ENCODE assay signal across 9 cellular contexts in the genomic region with DNA sequence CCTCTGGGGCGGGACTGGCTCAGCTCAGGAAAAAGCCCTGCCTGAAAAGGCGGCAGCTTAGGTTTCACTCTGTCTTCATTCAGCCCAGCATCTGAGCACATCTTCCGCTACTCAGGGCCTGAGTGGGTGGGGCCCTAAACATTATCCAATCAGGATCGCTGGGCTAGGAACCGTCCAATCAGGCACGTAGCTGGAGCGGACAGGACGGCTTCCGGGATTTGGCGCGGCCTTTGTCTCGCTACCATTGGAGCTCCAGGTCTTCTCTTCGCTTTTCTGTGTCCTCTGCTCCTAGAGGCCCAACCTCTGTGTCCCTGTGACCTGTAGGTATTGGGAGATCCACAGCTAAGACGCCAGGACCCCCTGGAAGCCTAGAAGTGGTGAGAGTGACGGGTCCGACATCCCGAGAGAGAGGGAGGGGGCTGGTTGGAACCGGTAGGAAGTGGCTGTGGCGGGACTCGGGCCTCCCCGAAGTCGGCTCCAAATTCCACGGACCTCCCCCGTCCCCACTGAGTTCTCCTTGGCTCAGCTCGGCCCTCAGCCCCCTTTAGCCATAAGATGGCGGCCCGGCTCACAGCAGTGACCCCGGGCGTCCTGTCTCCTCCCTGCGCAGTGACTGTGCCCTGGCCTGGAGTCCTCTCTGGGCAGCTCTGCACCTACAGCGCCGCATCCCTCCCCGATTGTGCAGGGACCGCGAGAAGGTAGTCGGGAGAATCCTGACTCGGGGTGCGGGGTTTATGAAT.
DNase-seq lines count a peak whose midpoint lies in the region; ATAC-seq, FAIRE-seq and TF ChIP-seq lines count a peak whose summit lies in the region.
"Had no signal": no experiment of that assay in that cellular context is flagged by ENCODE, and none has a peak within 500 bp of the region (broad histone marks: within the 10 kb centered on the region; RNA-seq: fewer than 3 reads in every experiment).

No MANE protein-coding gene starts in this region.

- POLR2A ChIA-PET in K562 (lab: Yijun Ruan, JAX): interaction anchor here (0.6 kb wide), 1 partner anchor 64 kb away, joined by 3 read pairs; no protein-coding TSS in a partner anchor

- CTCF ChIA-PET in K562 (lab: Yijun Ruan, JAX; ENCODE audit: low intra/inter-chr PET ratio): no interaction called here

- TF ChIP-seq CTCF in BE2C (IDR thresholded peaks at IDR 0.05; ENCODE audit: low read depth, low read length) (no peak), K562 (IDR thresholded peaks at IDR 0.05 in 2 of 3, conservative IDR thresholded peaks at IDR 0.05 in 1 of 3; ENCODE audit: insufficient read depth in 2 of 3, low read depth in 1 of 3, low read length in 3 of 3) (no peak)

- FAIRE-seq in K562 (lab: Jason Lieb, UNC): no peak
- FAIRE-seq: GM12878 had no signal

- ATAC-seq in K562 (peak; percentile 97), GM18873 (IDR thresholded peaks at IDR 0.05; ENCODE audit: low FRiP score, unreplicated experiment) (no peak), HG03196 (IDR thresholded peaks at IDR 0.05; ENCODE audit: unreplicated experiment) (no peak), GM21360 (IDR thresholded peaks at IDR 0.05; ENCODE audit: unreplicated experiment) (no peak)
- ATAC-seq: GM12878 had no signal

- H3K79me2 ChIP-seq in K562 (ENCODE audit: control insufficient read depth, insufficient read depth, low read length): peaks cover 10% of the 10 kb centered on the region; the same call in 1 of the 3 replicates

- H3K9me3 ChIP-seq in BE2C (no peaks in the 10 kb centered on the region; the same call in 1 of the 2 replicates), K562 (replicated peaks; ENCODE audit: control insufficient read depth, insufficient read depth, low read depth, low read length) (peaks cover 3% of the 10 kb centered on the region; the same call in 1 of the 2 replicates), stomach smooth muscle (ENCODE audit: control insufficient read depth in 2 of 2, low read length in 2 of 2) (no peaks in the 10 kb centered on the region)

- peak; percentile 47 for DNase-seq in BE2C
- peak; percentile 90 for DNase-seq in NCI-H2029 (lab: John Stamatoyannopoulos, UW)
- peak; percentile 32 to 70 (median 48) for DNase-seq in K562 (ENCODE audit: extremely low read depth in 1 of 4, low spot score in 3 of 4)
- DNase-seq in left kidney (ENCODE audit: low read depth, low spot score): peak; percentile 91

- H3K9me1 ChIP-seq in K562 (ENCODE audit: control insufficient read depth, insufficient read depth, low read length): no peaks in the 10 kb centered on the region

- H3K9ac ChIP-seq in K562 (ENCODE audit: insufficient read depth in 1 of 2, low read depth in 2 of 2, low read length in 2 of 2): peak overlapping the region; percentile 71 to 87; a peak in 3 of 4 replicates
- H3K9ac ChIP-seq in stomach smooth muscle (ENCODE audit: low read length in 2 of 2): peak overlapping the region; percentile 36 to 77

- H3K27ac ChIP-seq in K562 (ENCODE audit: extremely low read depth, low read depth, low read length) (peak overlapping the region; percentile 77), stomach smooth muscle (ENCODE audit: low read length) (no peak overlapping the region)

- no peaks in the 10 kb centered on the region for H3K36me3 ChIP-seq in BE2C
- H3K36me3 ChIP-seq in K562 (ENCODE audit: control insufficient read depth, insufficient read depth, low read length): no peaks in the 10 kb centered on the region
- H3K36me3 ChIP-seq in stomach smooth muscle (ENCODE audit: control insufficient read depth in 2 of 2, insufficient read depth in 2 of 2, low read length in 2 of 2): no peaks in the 10 kb centered on the region

- H3K4me1 ChIP-seq in BE2C (no peaks in the 10 kb centered on the region), K562 (replicated peaks in 1 of 2; ENCODE audit: control insufficient read depth in 2 of 2, insufficient read depth in 2 of 2, low read length in 2 of 2) (no peaks in the 10 kb centered on the region; a peak in 1 of 5 replicates), stomach smooth muscle (ENCODE audit: control insufficient read depth, insufficient read depth, low read length) (no peaks in the 10 kb centered on the region)

- TF ChIP-seq POLR2A in K562 (conservative IDR thresholded peaks at IDR 0.05): no peak; the same call in 1 of the 2 replicates

- TF ChIP-seq RAD21 in K562 (CRISPR knock-in tag; conservative IDR thresholded peaks at IDR 0.05 in 1 of 2, IDR thresholded peaks at IDR 0.05 in 1 of 2): no peak

- intact Hi-C loops in K562 (cut with micrococcal nuclease): no loop called here

- TF ChIP-seq EP300 in K562 (IDR thresholded peaks at IDR 0.05; ENCODE audit: low read length): no peak

- BruUV-seq in K562 (replicated peaks; lab: Mats Ljungman, UMichigan): TSS peak; percentile 59

- H4K20me1 ChIP-seq in K562 (replicated peaks; ENCODE audit: control insufficient read depth, insufficient read depth, low read length): no peaks in the 10 kb centered on the region

- H3K4me3 ChIP-seq in BE2C (ENCODE audit: low read depth, low read length) (peak overlapping the region; percentile 38), K562 (peak overlapping the region; percentile 42), stomach smooth muscle (ENCODE audit: low read length in 2 of 2) (peak overlapping the region; percentile 68 to 82)
- H3K4me3 ChIP-seq: GM12878 had no signal

- H3K27me3 ChIP-seq in BE2C (no peaks in the 10 kb centered on the region), K562 (ENCODE audit: control insufficient read depth in 2 of 2, insufficient read depth in 2 of 2, low read length in 2 of 2) (no peaks in the 10 kb centered on the region), stomach smooth muscle (ENCODE audit: control insufficient read depth in 1 of 2, insufficient read depth in 2 of 2, low read length in 2 of 2) (no peaks in the 10 kb centered on the region)

- in situ Hi-C loops in K562 (cut with MboI): no loop called here

- peak overlapping the region; percentile 81 for H2AFZ ChIP-seq in K562 (ENCODE audit: low read depth, low read length)

- H3K4me2 ChIP-seq in K562 (ENCODE audit: insufficient read depth, low read length): peak overlapping the region; percentile 70

- 13% methylated on average over 38 of the region's 38 CpGs for WGBS in K562 (ENCODE audit: insufficient coverage, low coverage, missing lambda C conversion rate)

TF ChIP-seq in K562, 482 proteins besides CTCF, POLR2A, EP300 and RAD21 (continues in another document):
- TF ChIP-seq PHB2 (IDR thresholded peaks at IDR 0.05; ENCODE audit: low read depth) (no peak), CBFA2T3 (IDR thresholded peaks at IDR 0.05) (no peak), SP2 (IDR thresholded peaks at IDR 0.05; ENCODE audit: extremely low read depth, low read depth, low read length, poor library complexity, severe bottlenecking) (peak; percentile 33), ASH1L (IDR thresholded peaks at IDR 0.05; ENCODE audit: borderline replicate concordance, low read depth, partially characterized antibody) (peak; percentile 62), MCM5 (IDR thresholded peaks at IDR 0.05; ENCODE audit: low read depth) (no peak), NFYB (IDR thresholded peaks at IDR 0.05; ENCODE audit: extremely low read depth, insufficient read length) (peak; percentile 92), FOXK2 (conservative IDR thresholded peaks at IDR 0.05 in 1 of 2, IDR thresholded peaks at IDR 0.05 in 1 of 2; ENCODE audit: low read depth in 2 of 2) (no peak), TAF1 (IDR thresholded peaks at IDR 0.05; ENCODE audit: control insufficient read depth, extremely low read depth, insufficient read depth, low read length, severe bottlenecking) (peak; percentile 35), ZBTB43 (CRISPR knock-in tag; IDR thresholded peaks at IDR 0.05) (no peak)
- TF ChIP-seq, protein P1, sequence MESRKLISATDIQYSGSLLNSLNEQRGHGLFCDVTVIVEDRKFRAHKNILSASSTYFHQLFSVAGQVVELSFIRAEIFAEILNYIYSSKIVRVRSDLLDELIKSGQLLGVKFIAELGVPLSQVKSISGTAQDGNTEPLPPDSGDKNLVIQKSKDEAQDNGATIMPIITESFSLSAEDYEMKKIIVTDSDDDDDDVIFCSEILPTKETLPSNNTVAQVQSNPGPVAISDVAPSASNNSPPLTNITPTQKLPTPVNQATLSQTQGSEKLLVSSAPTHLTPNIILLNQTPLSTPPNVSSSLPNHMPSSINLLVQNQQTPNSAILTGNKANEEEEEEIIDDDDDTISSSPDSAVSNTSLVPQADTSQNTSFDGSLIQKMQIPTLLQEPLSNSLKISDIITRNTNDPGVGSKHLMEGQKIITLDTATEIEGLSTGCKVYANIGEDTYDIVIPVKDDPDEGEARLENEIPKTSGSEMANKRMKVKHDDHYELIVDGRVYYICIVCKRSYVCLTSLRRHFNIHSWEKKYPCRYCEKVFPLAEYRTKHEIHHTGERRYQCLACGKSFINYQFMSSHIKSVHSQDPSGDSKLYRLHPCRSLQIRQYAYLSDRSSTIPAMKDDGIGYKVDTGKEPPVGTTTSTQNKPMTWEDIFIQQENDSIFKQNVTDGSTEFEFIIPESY (CRISPR knock-in tag; IDR thresholded peaks at IDR 0.05): no peak
- TF ChIP-seq, protein P2, sequence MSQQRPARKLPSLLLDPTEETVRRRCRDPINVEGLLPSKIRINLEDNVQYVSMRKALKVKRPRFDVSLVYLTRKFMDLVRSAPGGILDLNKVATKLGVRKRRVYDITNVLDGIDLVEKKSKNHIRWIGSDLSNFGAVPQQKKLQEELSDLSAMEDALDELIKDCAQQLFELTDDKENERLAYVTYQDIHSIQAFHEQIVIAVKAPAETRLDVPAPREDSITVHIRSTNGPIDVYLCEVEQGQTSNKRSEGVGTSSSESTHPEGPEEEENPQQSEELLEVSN (IDR thresholded peaks at IDR 0.05; ENCODE audit: borderline replicate concordance in 1 of 2, extremely low read depth in 1 of 2, insufficient read depth in 1 of 2, insufficient read length in 1 of 2, low read depth in 1 of 2, low read length in 1 of 2, poor library complexity in 1 of 2, severe bottlenecking in 1 of 2): peak in 1 of 2 experiments; percentile 59
